Comparison of ENCODE assay signal across 12 cellular contexts in the genomic region with DNA sequence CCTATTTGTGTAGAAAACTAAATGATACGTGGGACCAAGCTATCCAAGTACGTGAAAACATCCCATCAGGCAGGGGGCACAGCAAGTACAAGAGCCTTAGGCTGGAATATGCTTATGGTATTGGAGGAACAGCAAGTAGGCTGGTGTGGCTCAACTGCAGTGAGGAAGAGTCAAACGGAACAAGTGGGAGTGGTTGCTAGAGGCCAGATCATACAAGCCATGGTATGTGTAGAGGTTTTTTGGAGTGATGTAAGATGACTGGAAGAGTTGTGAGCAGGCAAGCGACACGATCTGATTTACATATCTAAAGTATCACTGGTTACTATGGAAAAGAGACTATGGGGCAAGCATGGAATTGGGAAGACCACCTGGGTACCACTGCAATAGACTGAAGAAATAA.
"Had no signal": no experiment of that assay in that cellular context is flagged by ENCODE, and none has a peak within 500 bp of the region (broad histone marks: within the 10 kb centered on the region; RNA-seq: fewer than 3 reads in every experiment).

No MANE protein-coding gene starts in this region.

- H3K9me3 ChIP-seq: ascending aorta, heart right ventricle, suprapubic skin, upper lobe of left lung had no signal

- ATAC-seq: heart right ventricle, T-cell had no signal

- H3K4me3 ChIP-seq: ascending aorta, heart right ventricle, SK-N-MC, suprapubic skin, upper lobe of left lung had no signal

- H3K27ac Mint-ChIP-seq: activated CD4-positive, alpha-beta T cell treated with anti-CD3 and anti-CD28 coated beads, Interleukin-2, amount 10 ng/mL, durations not matched to agents 7 days and 5 days had no signal

- H3K27ac ChIP-seq: ascending aorta, heart right ventricle, SK-N-MC, suprapubic skin, upper lobe of left lung, WERI-Rb-1 had no signal

- H3K9me3 Mint-ChIP-seq: activated CD4-positive, alpha-beta T cell treated with anti-CD3 and anti-CD28 coated beads, Interleukin-2, amount 10 ng/mL, durations not matched to agents 7 days and 5 days; T-cell had no signal

- H3K27me3 ChIP-seq: ascending aorta, heart right ventricle, suprapubic skin, upper lobe of left lung had no signal

- H3K4me3 Mint-ChIP-seq: activated CD4-positive, alpha-beta T cell treated with anti-CD3 and anti-CD28 coated beads, Interleukin-2, amount 10 ng/mL, durations not matched to agents 7 days and 5 days; T-cell had no signal

- DNase-seq: activated CD4-positive, alpha-beta T cell treated with anti-CD3 and anti-CD28 coated beads, Interleukin-2, amount 10 ng/mL, durations not matched to agents 7 days and 5 days; activated effector memory CD4-positive, alpha-beta T cell treated with Interleukin-2 at 50 U/mL for 16 hours; heart right ventricle; mesenchymal stem cell; stimulated activated CD4-positive, alpha-beta T cell treated with anti-CD3 and anti-CD28 coated beads, Interleukin-12 subunit alpha, Interleukin-12 subunit beta, amount 100 ng/mL, for 4 hours; stimulated activated naive CD4-positive, alpha-beta T cell; T-cell; upper lobe of left lung; WERI-Rb-1 had no signal

- H3K27me3 Mint-ChIP-seq: activated CD4-positive, alpha-beta T cell treated with anti-CD3 and anti-CD28 coated beads, Interleukin-2, amount 10 ng/mL, durations not matched to agents 7 days and 5 days; T-cell had no signal

- H3K36me3 ChIP-seq: ascending aorta had no signal
